8 cellular contexts compared by ENCODE assay signal in the genomic region with DNA sequence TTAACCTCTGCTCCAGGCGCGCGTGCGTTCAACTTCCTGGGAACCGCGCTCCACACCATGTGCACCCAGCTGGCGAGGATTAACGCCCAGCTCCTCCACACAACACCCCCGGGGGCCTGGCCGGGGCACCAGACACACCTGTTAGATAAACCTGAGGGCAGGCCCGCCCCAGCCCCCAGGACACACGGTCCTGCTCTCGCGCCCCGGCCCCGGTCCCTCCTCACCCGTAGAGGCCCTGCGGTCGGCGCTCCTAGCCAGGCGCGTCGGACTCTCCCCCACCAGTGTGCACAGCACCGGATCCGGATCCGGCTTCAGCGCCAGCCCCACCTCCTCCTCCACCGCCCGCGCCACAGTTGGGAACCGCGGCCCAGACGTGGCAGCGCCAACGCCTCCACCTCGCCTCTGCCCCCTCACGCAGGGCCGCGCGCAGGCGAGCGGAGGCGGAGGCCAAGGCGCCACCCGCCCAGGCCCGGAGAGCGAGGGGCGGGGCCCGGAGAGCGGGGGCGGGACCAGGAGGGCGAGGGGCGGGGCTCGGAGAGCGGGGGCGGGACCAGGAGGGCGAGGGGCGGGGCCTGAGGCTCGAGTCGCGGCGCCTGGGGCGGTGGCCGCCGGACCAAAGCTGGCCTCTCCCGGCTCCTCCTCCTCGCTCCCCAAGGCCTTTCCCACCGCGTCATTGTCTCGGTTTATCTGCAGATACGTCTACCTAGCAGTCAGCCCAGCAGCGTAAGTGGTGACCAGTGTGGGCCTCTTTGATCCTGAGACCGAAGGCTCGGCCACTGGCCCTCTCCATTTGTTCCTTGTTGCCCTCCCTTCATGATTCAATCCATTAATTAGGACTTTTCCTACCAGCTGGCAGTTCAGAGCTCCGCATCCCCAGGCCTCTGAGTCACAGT. TPM values are rescaled to one million over a fixed set of nuclear protein-coding genes. Genes with fewer than 3 reads are reported as not detected.
DNase-seq lines count a peak whose midpoint lies in the region; ATAC-seq, FAIRE-seq and TF ChIP-seq lines count a peak whose summit lies in the region.

A gene (minus strand): TSS at position 404 of the 893 bp plus-strand sequence. CDS start 6,957 bp downstream, outside the sequence.

- H3K4me2 ChIP-seq in trophoblast cell (ENCODE audit: low read length) = peak within 1 kb of the TSS; percentile 97

- peak within 1 kb of the TSS; percentile 82 for H2AK5ac ChIP-seq in trophoblast cell (ENCODE audit: low read length)

- peak within 1 kb of the TSS; percentile 33 for H2BK12ac ChIP-seq in trophoblast cell (ENCODE audit: low read length)

- H3K18ac ChIP-seq in trophoblast cell (ENCODE audit: low read length) = peak within 1 kb of the TSS; percentile 47

- H4K8ac ChIP-seq in trophoblast cell (ENCODE audit: low read depth, low read length) = peak within 1 kb of the TSS; percentile 93

- peaks cover 0 to under 1% (median under 1%) of the 10 kb centered on the region in 3 donors for H3K9me3 Mint-ChIP-seq in T-cell

- POLR2A ChIA-PET in T-cell (lab: Charles Lee) = interaction anchor here (0.7 to 1.0 kb wide), 2 partner anchors 36 to 49 kb away, joined by 3 to 5 read pairs; no protein-coding TSS in a partner anchor

- CTCF ChIA-PET in T-cell (lab: Charles Lee) = no interaction called here

- peak within 1 kb of the TSS; percentile 20 for H2BK120ac ChIP-seq in trophoblast cell (ENCODE audit: insufficient read depth, low read length, poor library complexity)

- intact Hi-C loops in cardiac septum (cut with DNase I) = loop anchor here (5.0 kb wide), 2 partner anchors 59 to 239 kb away; a partner anchor contains a TSS

- H3K23ac ChIP-seq in trophoblast cell (ENCODE audit: low read length) = no peak within 1 kb of the TSS

- TF ChIP-seq EP300 in tibial nerve (IDR thresholded peaks at IDR 0.05) = peak in 1 of 2 donors; percentile 87

- ATAC-seq in HG02798 (IDR thresholded peaks at IDR 0.05; ENCODE audit: poor library complexity, unreplicated experiment) = peak; percentile 90
- peak; percentile 97 to 99 (median 98) for ATAC-seq in T-cell (replicated peaks in 1 of 4)

- peak; percentile 87 for FAIRE-seq in GM12891 (lab: Jason Lieb, UNC)

- peak within 1 kb of the TSS; percentile 44 for H3K4ac ChIP-seq in trophoblast cell (ENCODE audit: low read depth, low read length)

- H4K12ac ChIP-seq in trophoblast cell (ENCODE audit: low read depth, low read length) = peak within 1 kb of the TSS; percentile 83

- H3K27ac ChIP-seq in adipose tissue (ENCODE audit: low read depth, low read length) = peak within 1 kb of the TSS; percentile 28
- H3K27ac ChIP-seq in trophoblast cell (ENCODE audit: low read depth, low read length) = peak within 1 kb of the TSS; percentile 39
- peak within 1 kb of the TSS; percentile 49 to 94 (median 88) for H3K27ac ChIP-seq in tibial nerve

- H3K27ac Mint-ChIP-seq in T-cell = peak within 1 kb of the TSS; percentile 89

- H3K79me2 ChIP-seq in trophoblast cell (ENCODE audit: control insufficient read depth, insufficient read depth, low read length, poor library complexity) = peaks cover 7% of the 10 kb centered on the region

- TF ChIP-seq POLR2A in GM12891 (IDR thresholded peaks at IDR 0.05; ENCODE audit: low read depth, low read length) (0 out of 2 replicates have a peak, but pooled peaks have one; percentile 30), tibial nerve (IDR thresholded peaks at IDR 0.05) (peak; percentile 11 to 76)

- H3K27me3 Mint-ChIP-seq in T-cell = no peaks in the 10 kb centered on the region

- no peaks in the 10 kb centered on the region for H3K9me3 ChIP-seq in trophoblast cell (ENCODE audit: insufficient read depth, low read depth, low read length)
- H3K9me3 ChIP-seq in tibial nerve = no peaks in the 10 kb centered on the region

- H3K36me3 ChIP-seq in trophoblast cell (ENCODE audit: control insufficient read depth in 1 of 2, insufficient read depth in 2 of 2, low read length in 2 of 2) (no peaks in the 10 kb centered on the region), tibial nerve (no peaks in the 10 kb centered on the region)

- H3K9ac ChIP-seq in trophoblast cell (ENCODE audit: low read length) = peak within 1 kb of the TSS; percentile 73

- H3K27me3 ChIP-seq in trophoblast cell (ENCODE audit: insufficient read depth, low read length) = no peaks in the 10 kb centered on the region
- H3K27me3 ChIP-seq in tibial nerve = no peaks in the 10 kb centered on the region

- DNase-seq in GM12891 (ENCODE audit: insufficient read length, low spot score) (peak; percentile 89), NCI-H1436 (lab: John Stamatoyannopoulos, UW) (peak; percentile 86), T-cell (peak; percentile 79 to 92 (median 88)), cardiac septum (ENCODE audit: low spot score) (peak; percentile 92), trophoblast cell (peak; percentile 90), tibial nerve (ENCODE audit: low spot score in 2 of 2) (peak; percentile 64 to 74)

- H3K4me3 Mint-ChIP-seq in T-cell = peak within 1 kb of the TSS; percentile 84 to 91 (median 90)

- peaks cover 38 to 45% (median 43%) of the 10 kb centered on the region in 3 donors for H3K4me1 Mint-ChIP-seq in T-cell

- peak within 1 kb of the TSS; percentile 49 for H2BK5ac ChIP-seq in trophoblast cell (ENCODE audit: low read depth, low read length, poor library complexity)

- H3K36me3 Mint-ChIP-seq in T-cell = no peaks in the 10 kb centered on the region

- peak within 1 kb of the TSS; percentile 92 for H2AFZ ChIP-seq in trophoblast cell (ENCODE audit: insufficient read depth, low read length, poor library complexity)

- peaks cover 10% of the 10 kb centered on the region for H3K79me1 ChIP-seq in trophoblast cell (ENCODE audit: low read length)

- H3K4me3 ChIP-seq in trophoblast cell (ENCODE audit: low read depth, low read length) (peak within 1 kb of the TSS; percentile 82), tibial nerve (peak within 1 kb of the TSS; percentile 53 to 94 (median 76))

- H3K4me1 ChIP-seq in trophoblast cell (ENCODE audit: control insufficient read depth in 1 of 2, insufficient read depth in 2 of 2, low read length in 2 of 2) (peaks cover 2 to 5% of the 10 kb centered on the region in 2 experiments), tibial nerve (peaks cover 0 to 28% (median 11%) of the 10 kb centered on the region in 4 donors)

- TF ChIP-seq CTCF in tibial nerve (IDR thresholded peaks at IDR 0.05) = peak in 1 of 5 experiments; percentile 9

- 0 to 4% (median 2%) methylated on average over 69 to 75 of the region's 75 CpGs for WGBS in adipose tissue, 3 donors
- WGBS in trophoblast cell (ENCODE audit: extremely low coverage, insufficient coverage, insufficient read length) = no CpG with 5 or more reads among the region's 75 CpGs
- 1% methylated on average over 37 to 67 of the region's 75 CpGs for WGBS in tibial nerve, 2 donors

- H3K14ac ChIP-seq in trophoblast cell (ENCODE audit: low read length) = peak within 1 kb of the TSS; percentile 36

- H4K91ac ChIP-seq in trophoblast cell (ENCODE audit: low read depth, low read length) = peak within 1 kb of the TSS; percentile 47

TF ChIP-seq in GM12891, 5 proteins besides CTCF, POLR2A, EP300 and RAD21:
- TF ChIP-seq PAX5 (IDR thresholded peaks at IDR 0.05; ENCODE audit: insufficient read depth, low read length, severe bottlenecking) = peak; percentile 57
- TF ChIP-seq POLR2AphosphoS5 (IDR thresholded peaks at IDR 0.05; ENCODE audit: low read depth, low read length) = 0 out of 2 replicates have a peak, but pooled peaks have one; percentile 37
- no peak for TF ChIP-seq SPI1 (IDR thresholded peaks at IDR 0.05; ENCODE audit: low read depth, low read length)

RNA-seq across cellular contexts. Expression of the gene that starts here (rescaled TPM):
- polyA plus RNA-seq in GM12891 (2012; ENCODE audit: low read depth, missing spikeins) = 12.0 TPM
- total RNA-seq in T-cell (10 to 100 TPM in 1 of 5 donors, 1 to 10 TPM in 4; 6.9 to 10.7 (median 8.9) TPM), cardiac septum (7.7 TPM), tibial nerve (10 to 100 TPM in 2 of 4 donors, 1 to 10 TPM in 2; 4.8 to 18.6 (median 9.5) TPM)
- polyA plus RNA-seq in adipose tissue = 10 to 100 TPM; 13.1 to 15.1 (median 13.9) TPM
- polyA plus RNA-seq in trophoblast cell (2013) = 11.6 and 12.1 TPM in 2 replicates

Comparison
In these comparisons a context has a peak if more than half of its experiments do, and no peak if none do; other contexts are left out.
1. Peak in every context shown above with its lines: DNase-seq, ATAC-seq, H3K4me3 ChIP-seq and H3K27ac ChIP-seq.
2. H3K27ac ChIP-seq: peak in every context shown above with its lines; median percentile 88 in tibial nerve; 39 in trophoblast cell; 28 in adipose tissue.